Comparison of ENCODE assay signal across 15 cellular contexts in genomic region chr14:55309761-55310365, GRCh38.
"Had no signal": no experiment of that assay in that cellular context is flagged by ENCODE, and none has a peak within 500 bp of the region (broad histone marks: within the 10 kb centered on the region; RNA-seq: fewer than 3 reads in every experiment).

No MANE protein-coding gene starts in this region.

- H3K27me3 ChIP-seq: sigmoid colon, tibial artery had no signal

- H3K27ac ChIP-seq: sigmoid colon, SK-N-MC had no signal

- H3K4me3 ChIP-seq: sigmoid colon, SK-N-MC, tibial artery had no signal

- H3K27me3 Mint-ChIP-seq: effector memory CD8-positive, alpha-beta T cell had no signal

- H3K36me3 ChIP-seq: sigmoid colon had no signal

- H3K4me3 Mint-ChIP-seq: activated T-helper 1 cell treated with anti-CD3 and anti-CD28 coated beads, Interleukin-12 subunit alpha, Interleukin-12 subunit beta, Interleukin-2, Interleukin-4 antibody, amounts not matched to agents 30 ng/mL and 10 ng/mL and 1 ng/mL, durations not matched to agents 14 hours and 24 hours and 36 hours; effector memory CD8-positive, alpha-beta T cell; nephron had no signal

- H3K27ac Mint-ChIP-seq: activated T-helper 1 cell treated with anti-CD3 and anti-CD28 coated beads, Interleukin-12 subunit alpha, Interleukin-12 subunit beta, Interleukin-2, Interleukin-4 antibody, amounts not matched to agents 30 ng/mL and 10 ng/mL and 1 ng/mL, durations not matched to agents 14 hours and 24 hours and 36 hours had no signal

- DNase-seq: activated CD4-positive, alpha-beta T cell treated with anti-CD3 and anti-CD28 coated beads, Interleukin-2, amount 50 U/mL, for 1 hour; activated CD8-positive, alpha-beta memory T cell treated with anti-CD3 and anti-CD28 coated beads for 24 hours; anterior cingulate cortex; cerebellar nuclear complex; effector memory CD8-positive, alpha-beta T cell; hippocampal formation; occipital lobe; sigmoid colon; stimulated activated CD4-positive, alpha-beta T cell treated with anti-CD3 and anti-CD28 coated beads, Interleukin-2, amount 100 ng/mL, for 24 hours; tibial artery had no signal

- ATAC-seq: activated CD4-positive, CD25-positive, alpha-beta regulatory T cell treated with anti-CD3 and anti-CD28 coated beads, Interleukin-2, amount 50 U/mL, for 24 hours; effector memory CD8-positive, alpha-beta T cell; left lobe of liver had no signal
